ENCODE assay signal across 1 cellular context in genomic region chr3:42042747-42043115, GRCh38.
TF ChIP-seq lines count a peak whose summit lies in the region.

No MANE protein-coding gene starts in this region.

TF ChIP-seq in K562, 482 proteins besides CTCF, POLR2A, EP300 and RAD21 (continued from another document):
- TF ChIP-seq U2AF2 (optimal IDR thresholded peaks at IDR 0.05; ENCODE audit: low read depth, low read length) (no peak), KAT8 (IDR thresholded peaks at IDR 0.05; ENCODE audit: low read depth) (no peak), HDAC8 (tag; IDR thresholded peaks at IDR 0.05) (no peak), HLTF (IDR thresholded peaks at IDR 0.05) (no peak), ZBTB2 (IDR thresholded peaks at IDR 0.05) (no peak), HMG20B (CRISPR knock-in tag; IDR thresholded peaks at IDR 0.05) (no peak), ZNF212 (CRISPR knock-in tag; IDR thresholded peaks at IDR 0.05) (no peak), ZBTB26 (CRISPR knock-in tag; IDR thresholded peaks at IDR 0.05) (no peak), IFI16 (CRISPR knock-in tag; IDR thresholded peaks at IDR 0.05) (no peak), KAT7 (CRISPR knock-in tag; IDR thresholded peaks at IDR 0.05; ENCODE audit: borderline replicate concordance) (no peak), CREBBP (IDR thresholded peaks at IDR 0.05; ENCODE audit: low read depth, low read length) (no peak), NCOA6 (IDR thresholded peaks at IDR 0.05) (no peak), KDM2B (CRISPR knock-in tag; IDR thresholded peaks at IDR 0.05) (no peak)
- TF ChIP-seq, protein P1, sequence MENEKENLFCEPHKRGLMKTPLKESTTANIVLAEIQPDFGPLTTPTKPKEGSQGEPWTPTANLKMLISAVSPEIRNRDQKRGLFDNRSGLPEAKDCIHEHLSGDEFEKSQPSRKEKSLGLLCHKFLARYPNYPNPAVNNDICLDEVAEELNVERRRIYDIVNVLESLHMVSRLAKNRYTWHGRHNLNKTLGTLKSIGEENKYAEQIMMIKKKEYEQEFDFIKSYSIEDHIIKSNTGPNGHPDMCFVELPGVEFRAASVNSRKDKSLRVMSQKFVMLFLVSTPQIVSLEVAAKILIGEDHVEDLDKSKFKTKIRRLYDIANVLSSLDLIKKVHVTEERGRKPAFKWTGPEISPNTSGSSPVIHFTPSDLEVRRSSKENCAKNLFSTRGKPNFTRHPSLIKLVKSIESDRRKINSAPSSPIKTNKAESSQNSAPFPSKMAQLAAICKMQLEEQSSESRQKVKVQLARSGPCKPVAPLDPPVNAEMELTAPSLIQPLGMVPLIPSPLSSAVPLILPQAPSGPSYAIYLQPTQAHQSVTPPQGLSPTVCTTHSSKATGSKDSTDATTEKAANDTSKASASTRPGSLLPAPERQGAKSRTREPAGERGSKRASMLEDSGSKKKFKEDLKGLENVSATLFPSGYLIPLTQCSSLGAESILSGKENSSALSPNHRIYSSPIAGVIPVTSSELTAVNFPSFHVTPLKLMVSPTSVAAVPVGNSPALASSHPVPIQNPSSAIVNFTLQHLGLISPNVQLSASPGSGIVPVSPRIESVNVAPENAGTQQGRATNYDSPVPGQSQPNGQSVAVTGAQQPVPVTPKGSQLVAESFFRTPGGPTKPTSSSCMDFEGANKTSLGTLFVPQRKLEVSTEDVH (IDR thresholded peaks at IDR 0.05; ENCODE audit: low read depth, partially characterized antibody): no peak
- TF ChIP-seq, protein P2, sequence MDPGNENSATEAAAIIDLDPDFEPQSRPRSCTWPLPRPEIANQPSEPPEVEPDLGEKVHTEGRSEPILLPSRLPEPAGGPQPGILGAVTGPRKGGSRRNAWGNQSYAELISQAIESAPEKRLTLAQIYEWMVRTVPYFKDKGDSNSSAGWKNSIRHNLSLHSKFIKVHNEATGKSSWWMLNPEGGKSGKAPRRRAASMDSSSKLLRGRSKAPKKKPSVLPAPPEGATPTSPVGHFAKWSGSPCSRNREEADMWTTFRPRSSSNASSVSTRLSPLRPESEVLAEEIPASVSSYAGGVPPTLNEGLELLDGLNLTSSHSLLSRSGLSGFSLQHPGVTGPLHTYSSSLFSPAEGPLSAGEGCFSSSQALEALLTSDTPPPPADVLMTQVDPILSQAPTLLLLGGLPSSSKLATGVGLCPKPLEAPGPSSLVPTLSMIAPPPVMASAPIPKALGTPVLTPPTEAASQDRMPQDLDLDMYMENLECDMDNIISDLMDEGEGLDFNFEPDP (CRISPR knock-in tag; IDR thresholded peaks at IDR 0.05): no peak
TF ChIP-seq in K562: peak in this region for 0.
